Comparison of ENCODE assay signal across 2 cellular contexts in the genomic region with DNA sequence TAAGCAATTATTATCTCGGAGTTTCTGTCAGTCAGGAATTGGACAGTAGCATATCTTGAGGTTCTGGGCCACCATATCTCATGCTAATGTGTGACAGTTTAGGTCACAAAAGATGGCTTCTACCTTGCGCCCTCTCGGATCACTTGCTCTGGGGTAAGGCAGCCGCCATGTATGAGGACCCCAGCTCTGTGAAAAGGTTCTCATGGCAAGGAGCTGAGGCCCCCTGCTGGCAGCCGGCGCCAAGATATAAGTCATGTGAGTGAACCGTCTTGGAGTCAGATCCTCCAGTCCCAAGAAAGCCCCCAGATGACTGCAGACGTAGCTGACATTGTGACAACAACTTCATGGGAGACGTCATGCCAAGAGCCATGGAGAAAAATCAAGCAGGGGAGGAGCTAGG.
A peak's percentile ranks its signal among the peaks of the same experiment; 100 is the strongest.
TF ChIP-seq lines count a peak whose summit lies in the region.

No MANE protein-coding gene starts in this region.

TF ChIP-seq in IMR-90, 13 proteins besides CTCF, POLR2A, EP300 and RAD21:
- TF ChIP-seq BHLHE40 (IDR thresholded peaks at IDR 0.05; ENCODE audit: low read depth, low read length) (no peak), MAFK (IDR thresholded peaks at IDR 0.05; ENCODE audit: low read depth, low read length) (no peak), FOS (IDR thresholded peaks at IDR 0.05; ENCODE audit: low read depth, low read length) (no peak), MXI1 (IDR thresholded peaks at IDR 0.05; ENCODE audit: borderline replicate concordance, low read depth, low read length) (no peak), MAZ (IDR thresholded peaks at IDR 0.05; ENCODE audit: borderline replicate concordance, low read depth, low read length) (no peak), CEBPB (IDR thresholded peaks at IDR 0.05; ENCODE audit: low read depth, low read length) (no peak), SMC3 (IDR thresholded peaks at IDR 0.05; ENCODE audit: low read depth, low read length) (no peak), RFX5 (IDR thresholded peaks at IDR 0.05; ENCODE audit: low read depth, low read length) (no peak), RCOR1 (IDR thresholded peaks at IDR 0.05; ENCODE audit: insufficient replicate concordance, low read length) (no peak), NFE2L2 (IDR thresholded peaks at IDR 0.05; ENCODE audit: low read depth, low read length) (no peak), ELK1 (IDR thresholded peaks at IDR 0.05; ENCODE audit: borderline replicate concordance, low read depth, low read length) (no peak), CHD1 (IDR thresholded peaks at IDR 0.05; ENCODE audit: low read depth, low read length) (no peak)
- TF ChIP-seq, protein P1, sequence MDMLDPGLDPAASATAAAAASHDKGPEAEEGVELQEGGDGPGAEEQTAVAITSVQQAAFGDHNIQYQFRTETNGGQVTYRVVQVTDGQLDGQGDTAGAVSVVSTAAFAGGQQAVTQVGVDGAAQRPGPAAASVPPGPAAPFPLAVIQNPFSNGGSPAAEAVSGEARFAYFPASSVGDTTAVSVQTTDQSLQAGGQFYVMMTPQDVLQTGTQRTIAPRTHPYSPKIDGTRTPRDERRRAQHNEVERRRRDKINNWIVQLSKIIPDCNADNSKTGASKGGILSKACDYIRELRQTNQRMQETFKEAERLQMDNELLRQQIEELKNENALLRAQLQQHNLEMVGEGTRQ (IDR thresholded peaks at IDR 0.05; ENCODE audit: low read depth, low read length): no peak
TF ChIP-seq in IMR-90: peak in this region for 0.

TF ChIP-seq in GM12878, 131 proteins besides CTCF, POLR2A, EP300 and RAD21:
- TF ChIP-seq CHD2 (IDR thresholded peaks at IDR 0.05; ENCODE audit: borderline replicate concordance, low read depth, low read length) (no peak), YY1 (IDR thresholded peaks at IDR 0.05; ENCODE audit: low read depth, low read length) (0 out of 2 replicates have a peak, but pooled peaks have one; percentile 26), CREM (IDR thresholded peaks at IDR 0.05; ENCODE audit: low read depth) (no peak), SMARCA5 (IDR thresholded peaks at IDR 0.05) (no peak), PAX5 (IDR thresholded peaks at IDR 0.05; ENCODE audit: borderline replicate concordance, low read depth, low read length) (no peak), SUPT20H (IDR thresholded peaks at IDR 0.05; ENCODE audit: borderline replicate concordance, control insufficient read depth, low read depth, low read length) (no peak), CBX5 (IDR thresholded peaks at IDR 0.05; ENCODE audit: low read depth) (no peak), TCF3 (IDR thresholded peaks at IDR 0.05; ENCODE audit: borderline replicate concordance, insufficient read depth, low read depth, low read length) (no peak), MTA3 (IDR thresholded peaks at IDR 0.05; ENCODE audit: borderline replicate concordance, low read length) (no peak), SMC3 (IDR thresholded peaks at IDR 0.05; ENCODE audit: borderline replicate concordance, low read length) (peak; percentile 36; the same call in 1 of the 2 replicates), PRDM15 (CRISPR knock-in tag; IDR thresholded peaks at IDR 0.05) (no peak)
- TF ChIP-seq, protein P2, sequence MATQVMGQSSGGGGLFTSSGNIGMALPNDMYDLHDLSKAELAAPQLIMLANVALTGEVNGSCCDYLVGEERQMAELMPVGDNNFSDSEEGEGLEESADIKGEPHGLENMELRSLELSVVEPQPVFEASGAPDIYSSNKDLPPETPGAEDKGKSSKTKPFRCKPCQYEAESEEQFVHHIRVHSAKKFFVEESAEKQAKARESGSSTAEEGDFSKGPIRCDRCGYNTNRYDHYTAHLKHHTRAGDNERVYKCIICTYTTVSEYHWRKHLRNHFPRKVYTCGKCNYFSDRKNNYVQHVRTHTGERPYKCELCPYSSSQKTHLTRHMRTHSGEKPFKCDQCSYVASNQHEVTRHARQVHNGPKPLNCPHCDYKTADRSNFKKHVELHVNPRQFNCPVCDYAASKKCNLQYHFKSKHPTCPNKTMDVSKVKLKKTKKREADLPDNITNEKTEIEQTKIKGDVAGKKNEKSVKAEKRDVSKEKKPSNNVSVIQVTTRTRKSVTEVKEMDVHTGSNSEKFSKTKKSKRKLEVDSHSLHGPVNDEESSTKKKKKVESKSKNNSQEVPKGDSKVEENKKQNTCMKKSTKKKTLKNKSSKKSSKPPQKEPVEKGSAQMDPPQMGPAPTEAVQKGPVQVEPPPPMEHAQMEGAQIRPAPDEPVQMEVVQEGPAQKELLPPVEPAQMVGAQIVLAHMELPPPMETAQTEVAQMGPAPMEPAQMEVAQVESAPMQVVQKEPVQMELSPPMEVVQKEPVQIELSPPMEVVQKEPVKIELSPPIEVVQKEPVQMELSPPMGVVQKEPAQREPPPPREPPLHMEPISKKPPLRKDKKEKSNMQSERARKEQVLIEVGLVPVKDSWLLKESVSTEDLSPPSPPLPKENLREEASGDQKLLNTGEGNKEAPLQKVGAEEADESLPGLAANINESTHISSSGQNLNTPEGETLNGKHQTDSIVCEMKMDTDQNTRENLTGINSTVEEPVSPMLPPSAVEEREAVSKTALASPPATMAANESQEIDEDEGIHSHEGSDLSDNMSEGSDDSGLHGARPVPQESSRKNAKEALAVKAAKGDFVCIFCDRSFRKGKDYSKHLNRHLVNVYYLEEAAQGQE (IDR thresholded peaks at IDR 0.05; ENCODE audit: low read depth, low read length): no peak
- TF ChIP-seq, protein P3, sequence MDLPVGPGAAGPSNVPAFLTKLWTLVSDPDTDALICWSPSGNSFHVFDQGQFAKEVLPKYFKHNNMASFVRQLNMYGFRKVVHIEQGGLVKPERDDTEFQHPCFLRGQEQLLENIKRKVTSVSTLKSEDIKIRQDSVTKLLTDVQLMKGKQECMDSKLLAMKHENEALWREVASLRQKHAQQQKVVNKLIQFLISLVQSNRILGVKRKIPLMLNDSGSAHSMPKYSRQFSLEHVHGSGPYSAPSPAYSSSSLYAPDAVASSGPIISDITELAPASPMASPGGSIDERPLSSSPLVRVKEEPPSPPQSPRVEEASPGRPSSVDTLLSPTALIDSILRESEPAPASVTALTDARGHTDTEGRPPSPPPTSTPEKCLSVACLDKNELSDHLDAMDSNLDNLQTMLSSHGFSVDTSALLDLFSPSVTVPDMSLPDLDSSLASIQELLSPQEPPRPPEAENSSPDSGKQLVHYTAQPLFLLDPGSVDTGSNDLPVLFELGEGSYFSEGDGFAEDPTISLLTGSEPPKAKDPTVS (IDR thresholded peaks at IDR 0.05; ENCODE audit: low read depth, low read length): no peak
